Comparison of ENCODE assay signal across 26 cellular contexts in the genomic region with DNA sequence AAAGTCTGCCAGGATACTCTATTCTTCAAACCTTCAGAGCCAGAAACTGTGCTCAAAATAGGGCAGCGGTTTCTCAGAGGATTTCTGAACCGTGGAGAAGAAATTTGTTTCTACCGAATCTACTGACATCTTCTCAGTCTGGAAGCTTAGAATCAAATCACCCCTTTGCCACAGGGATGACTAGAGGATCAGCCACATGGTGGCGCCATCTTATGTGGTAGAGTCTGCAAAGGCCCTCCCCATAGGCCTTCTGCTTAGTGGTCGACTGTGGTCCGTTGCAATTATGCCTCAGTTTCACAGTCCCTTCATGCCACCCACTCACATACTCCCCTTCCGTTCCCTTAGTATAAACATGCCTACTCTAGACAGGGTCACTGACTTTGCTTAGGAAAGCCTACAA.
A peak's percentile ranks its signal among the peaks of the same experiment; 100 is the strongest.
DNase-seq lines count a peak whose midpoint lies in the region; ATAC-seq and TF ChIP-seq lines count a peak whose summit lies in the region.
"Had no signal": no experiment of that assay in that cellular context is flagged by ENCODE, and none has a peak within 500 bp of the region (broad histone marks: within the 10 kb centered on the region; RNA-seq: fewer than 3 reads in every experiment).

No MANE protein-coding gene starts in this region.

- H3K9me3 Mint-ChIP-seq in neural progenitor cell, result no peaks in the 10 kb centered on the region
- H3K9me3 Mint-ChIP-seq: activated naive CD4-positive, alpha-beta T cell treated with anti-CD3 and anti-CD28 coated beads, Interleukin-2, amount 50 U/mL, for 24 hours had no signal

- H3K9ac ChIP-seq in MM.1S (ENCODE audit: low read length) (no peak overlapping the region), neural progenitor cell (no peak overlapping the region)

- H4K20me1 ChIP-seq in MM.1S (ENCODE audit: insufficient read depth, low read length) (no peaks in the 10 kb centered on the region), neural progenitor cell (ENCODE audit: low read depth) (no peaks in the 10 kb centered on the region)

- H3K27me3 ChIP-seq in MM.1S (replicated peaks; ENCODE audit: insufficient read depth, low read length) (no peaks in the 10 kb centered on the region), WERI-Rb-1 (ENCODE audit: insufficient read depth, low read depth, severe bottlenecking) (peaks cover 12% of the 10 kb centered on the region), neural progenitor cell (no peaks in the 10 kb centered on the region)
- H3K27me3 ChIP-seq: ascending aorta, sigmoid colon had no signal

- H3K4me2 ChIP-seq in MM.1S (ENCODE audit: low read depth, low read length) (no peak overlapping the region), neural progenitor cell (no peak overlapping the region)

- H3K4me3 ChIP-seq in MM.1S (ENCODE audit: low read length) (no peak overlapping the region), WERI-Rb-1 (ENCODE audit: low read depth, low read length) (no peak overlapping the region), neural progenitor cell (no peak overlapping the region)
- H3K4me3 ChIP-seq: ascending aorta, lower lobe of right lung, sigmoid colon had no signal

- H3K79me2 ChIP-seq in MM.1S (ENCODE audit: low read length) (no peaks in the 10 kb centered on the region), neural progenitor cell (ENCODE audit: low read depth) (no peaks in the 10 kb centered on the region)

- H3F3A ChIP-seq in MM.1S (ENCODE audit: insufficient read depth, low read length) (no peaks in the 10 kb centered on the region), neural progenitor cell (ENCODE audit: low read depth) (no peaks in the 10 kb centered on the region)

- DNase-seq in DMS 273 (lab: John Stamatoyannopoulos, UW; ENCODE audit: unreplicated experiment) (peak; percentile 7), DMS 273 treated with DMSO at 0.1 percent for 48 hours (lab: John Stamatoyannopoulos, UW) (no peak), MM.1S (peak; percentile 15), WERI-Rb-1 (peak; percentile 10), neural progenitor cell (ENCODE audit: low spot score) (peak; percentile 53), NCI-H774 (lab: John Stamatoyannopoulos, UW) (no peak)
- DNase-seq: 8988T; cortex of kidney; DND-41; GOT3; Karpas-422; kidney; lower lobe of right lung; NCI-H1048; NCI-H187; NCI-H2227 treated with DMSO at 0.1 percent for 48 hours; NK-92 treated with Interleukin-12 subunit alpha and Interleukin-12 subunit beta, amount 100 ng/mL, for 24 hours; sigmoid colon; stimulated activated naive CD4-positive, alpha-beta T cell treated with Interleukin-2 at 50 U/mL for 16 hours had no signal

- no peaks in the 10 kb centered on the region for H3K36me3 Mint-ChIP-seq in neural progenitor cell
- H3K36me3 Mint-ChIP-seq: activated naive CD4-positive, alpha-beta T cell treated with anti-CD3 and anti-CD28 coated beads, Interleukin-2, amount 50 U/mL, for 24 hours had no signal

- H3K9me3 ChIP-seq in MM.1S (replicated peaks; ENCODE audit: insufficient read depth, low read length) (no peaks in the 10 kb centered on the region), WERI-Rb-1 (ENCODE audit: severe bottlenecking) (no peaks in the 10 kb centered on the region), neural progenitor cell (ENCODE audit: low read depth) (no peaks in the 10 kb centered on the region)
- H3K9me3 ChIP-seq: ascending aorta, lower lobe of right lung, sigmoid colon had no signal

- H3K27me3 Mint-ChIP-seq in neural progenitor cell (ENCODE audit: insufficient read depth, low read depth), result no peaks in the 10 kb centered on the region
- H3K27me3 Mint-ChIP-seq: activated naive CD4-positive, alpha-beta T cell treated with anti-CD3 and anti-CD28 coated beads, Interleukin-2, amount 50 U/mL, for 24 hours; activated T-helper 17 cell treated with anti-CD3 and anti-CD28 coated beads, Interleukin-2, amount 50 U/mL, for 72 hours; B cell had no signal

- ATAC-seq in HG03442 (IDR thresholded peaks at IDR 0.05; ENCODE audit: unreplicated experiment) (no peak), GM18511 (IDR thresholded peaks at IDR 0.05; ENCODE audit: unreplicated experiment) (no peak)
- ATAC-seq: activated T-helper 17 cell treated with anti-CD3 and anti-CD28 coated beads, Interleukin-2, amount 50 U/mL, for 72 hours; lower lobe of right lung had no signal

- H3K36me3 ChIP-seq in MM.1S (replicated peaks; ENCODE audit: insufficient read depth, low read length) (no peaks in the 10 kb centered on the region), WERI-Rb-1 (no peaks in the 10 kb centered on the region), neural progenitor cell (no peaks in the 10 kb centered on the region)
- H3K36me3 ChIP-seq: ascending aorta, lower lobe of right lung, sigmoid colon had no signal

- peak; percentile 13; the same call in 1 of the 2 replicates for TF ChIP-seq CTCF in MM.1S (IDR thresholded peaks at IDR 0.05; ENCODE audit: low read length)
- TF ChIP-seq CTCF in WERI-Rb-1 (IDR thresholded peaks at IDR 0.05; ENCODE audit: low read depth, low read length), result peak; percentile 38; the same call in 1 of the 2 replicates
- peak; percentile 48 for TF ChIP-seq CTCF in neural progenitor cell (IDR thresholded peaks at IDR 0.05)

- no peaks in the 10 kb centered on the region for H3K4me1 Mint-ChIP-seq in neural progenitor cell
- H3K4me1 Mint-ChIP-seq: activated naive CD4-positive, alpha-beta T cell treated with anti-CD3 and anti-CD28 coated beads, Interleukin-2, amount 50 U/mL, for 24 hours; activated T-helper 17 cell treated with anti-CD3 and anti-CD28 coated beads, Interleukin-2, amount 50 U/mL, for 72 hours; B cell had no signal

- no peak overlapping the region for H3K27ac Mint-ChIP-seq in neural progenitor cell
- H3K27ac Mint-ChIP-seq: activated naive CD4-positive, alpha-beta T cell treated with anti-CD3 and anti-CD28 coated beads, Interleukin-2, amount 50 U/mL, for 24 hours; activated T-helper 17 cell treated with anti-CD3 and anti-CD28 coated beads, Interleukin-2, amount 50 U/mL, for 72 hours; B cell had no signal

- no peak overlapping the region for H3K4me3 Mint-ChIP-seq in neural progenitor cell
- H3K4me3 Mint-ChIP-seq: activated naive CD4-positive, alpha-beta T cell treated with anti-CD3 and anti-CD28 coated beads, Interleukin-2, amount 50 U/mL, for 24 hours; activated T-helper 17 cell treated with anti-CD3 and anti-CD28 coated beads, Interleukin-2, amount 50 U/mL, for 72 hours; B cell had no signal

- H3K4me1 ChIP-seq in MM.1S (ENCODE audit: low read length), result no peaks in the 10 kb centered on the region
- H3K4me1 ChIP-seq in neural progenitor cell, result no peaks in the 10 kb centered on the region
- H3K4me1 ChIP-seq: ascending aorta, lower lobe of right lung, sigmoid colon had no signal

- H2AFZ ChIP-seq in MM.1S (ENCODE audit: low read length) (no peak overlapping the region), neural progenitor cell (replicated peaks) (no peak overlapping the region)

- no peak overlapping the region for H3K27ac ChIP-seq in MM.1S (ENCODE audit: low read length)
- no peak overlapping the region for H3K27ac ChIP-seq in WERI-Rb-1
- no peak overlapping the region for H3K27ac ChIP-seq in neural progenitor cell
- H3K27ac ChIP-seq: ascending aorta, lower lobe of right lung, RWPE1, sigmoid colon had no signal

- no peaks in the 10 kb centered on the region for H3K9me2 ChIP-seq in MM.1S (replicated peaks; ENCODE audit: insufficient read depth, low read length)

Comparison
In these comparisons a context has a peak if more than half of its experiments do, and no peak if none do; other contexts are left out.
1. DNase-seq: peak in DMS 273 (single experiment), MM.1S (single experiment), WERI-Rb-1 (single experiment) and neural progenitor cell (single experiment); none in DMS 273 treated with DMSO at 0.1 percent for 48 hours (single experiment) and NCI-H774 (single experiment).
2. Peak in every context shown above with its lines, with median percentiles within 50 percentile points of each other: CTCF ChIP-seq.